In the genomic region with DNA sequence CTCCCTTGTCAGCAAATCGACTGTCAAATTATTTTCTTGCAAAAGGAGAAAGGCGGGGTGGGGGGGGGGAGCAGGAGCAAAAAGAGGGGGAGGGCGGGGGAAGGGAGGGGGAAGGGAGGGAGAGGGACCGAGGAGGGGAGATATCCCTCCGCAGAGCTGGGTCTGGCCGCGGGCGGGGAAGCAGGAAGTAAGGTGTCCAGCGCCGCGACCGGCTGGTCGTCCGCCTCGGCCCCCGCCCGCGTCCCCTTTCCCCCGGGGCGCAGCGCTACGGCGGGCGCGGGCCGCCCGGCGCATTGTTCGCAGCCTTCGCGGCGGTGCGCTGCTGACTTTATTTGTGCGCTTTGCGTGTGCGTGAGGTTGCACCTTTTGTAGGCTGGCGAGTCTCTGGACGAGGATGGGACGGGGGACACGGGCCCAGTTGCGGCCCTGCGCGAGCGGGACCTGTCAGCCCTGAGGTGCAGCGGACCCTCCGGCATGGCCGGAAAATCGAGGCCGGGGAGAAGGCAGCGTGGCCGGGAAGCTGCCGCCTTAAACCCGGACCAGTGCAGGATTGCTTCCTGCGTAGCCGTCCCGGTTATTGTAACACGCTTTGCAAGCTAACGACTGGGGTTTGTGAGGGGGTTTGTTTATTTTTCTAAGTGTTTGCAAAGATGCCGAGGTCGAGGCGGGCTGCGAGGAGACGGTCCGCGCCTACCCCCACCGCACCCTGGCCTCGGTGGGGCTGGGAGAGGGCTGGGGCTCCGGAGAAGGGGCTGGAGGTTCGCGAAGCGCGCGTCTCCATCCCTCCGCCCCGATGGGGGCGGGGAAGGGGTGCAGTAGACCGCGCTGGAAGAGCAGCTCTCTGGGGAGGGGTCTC, we compare ENCODE assay signal across 1 cellular context.
TF ChIP-seq lines count a peak whose summit lies in the region.

No MANE protein-coding gene starts in this region.

TF ChIP-seq in HepG2, 621 proteins besides CTCF, POLR2A, EP300 and RAD21 (continued from another document and continues in another):
- TF ChIP-seq, protein P1, sequence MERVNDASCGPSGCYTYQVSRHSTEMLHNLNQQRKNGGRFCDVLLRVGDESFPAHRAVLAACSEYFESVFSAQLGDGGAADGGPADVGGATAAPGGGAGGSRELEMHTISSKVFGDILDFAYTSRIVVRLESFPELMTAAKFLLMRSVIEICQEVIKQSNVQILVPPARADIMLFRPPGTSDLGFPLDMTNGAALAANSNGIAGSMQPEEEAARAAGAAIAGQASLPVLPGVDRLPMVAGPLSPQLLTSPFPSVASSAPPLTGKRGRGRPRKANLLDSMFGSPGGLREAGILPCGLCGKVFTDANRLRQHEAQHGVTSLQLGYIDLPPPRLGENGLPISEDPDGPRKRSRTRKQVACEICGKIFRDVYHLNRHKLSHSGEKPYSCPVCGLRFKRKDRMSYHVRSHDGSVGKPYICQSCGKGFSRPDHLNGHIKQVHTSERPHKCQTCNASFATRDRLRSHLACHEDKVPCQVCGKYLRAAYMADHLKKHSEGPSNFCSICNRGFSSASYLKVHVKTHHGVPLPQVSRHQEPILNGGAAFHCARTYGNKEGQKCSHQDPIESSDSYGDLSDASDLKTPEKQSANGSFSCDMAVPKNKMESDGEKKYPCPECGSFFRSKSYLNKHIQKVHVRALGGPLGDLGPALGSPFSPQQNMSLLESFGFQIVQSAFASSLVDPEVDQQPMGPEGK (CRISPR knock-in tag; IDR thresholded peaks at IDR 0.05) = 0 out of 2 replicates have a peak, but pooled peaks have one; percentile 20
- no peak for TF ChIP-seq ZNF251 (CRISPR knock-in tag; IDR thresholded peaks at IDR 0.05)
- TF ChIP-seq AGO2 (optimal IDR thresholded peaks at IDR 0.05; ENCODE audit: low read depth, low read length) = no peak
- peak; percentile 12; the same call in 1 of the 2 replicates for TF ChIP-seq GABPB1 (CRISPR knock-in tag; IDR thresholded peaks at IDR 0.05)
- TF ChIP-seq, protein P2, sequence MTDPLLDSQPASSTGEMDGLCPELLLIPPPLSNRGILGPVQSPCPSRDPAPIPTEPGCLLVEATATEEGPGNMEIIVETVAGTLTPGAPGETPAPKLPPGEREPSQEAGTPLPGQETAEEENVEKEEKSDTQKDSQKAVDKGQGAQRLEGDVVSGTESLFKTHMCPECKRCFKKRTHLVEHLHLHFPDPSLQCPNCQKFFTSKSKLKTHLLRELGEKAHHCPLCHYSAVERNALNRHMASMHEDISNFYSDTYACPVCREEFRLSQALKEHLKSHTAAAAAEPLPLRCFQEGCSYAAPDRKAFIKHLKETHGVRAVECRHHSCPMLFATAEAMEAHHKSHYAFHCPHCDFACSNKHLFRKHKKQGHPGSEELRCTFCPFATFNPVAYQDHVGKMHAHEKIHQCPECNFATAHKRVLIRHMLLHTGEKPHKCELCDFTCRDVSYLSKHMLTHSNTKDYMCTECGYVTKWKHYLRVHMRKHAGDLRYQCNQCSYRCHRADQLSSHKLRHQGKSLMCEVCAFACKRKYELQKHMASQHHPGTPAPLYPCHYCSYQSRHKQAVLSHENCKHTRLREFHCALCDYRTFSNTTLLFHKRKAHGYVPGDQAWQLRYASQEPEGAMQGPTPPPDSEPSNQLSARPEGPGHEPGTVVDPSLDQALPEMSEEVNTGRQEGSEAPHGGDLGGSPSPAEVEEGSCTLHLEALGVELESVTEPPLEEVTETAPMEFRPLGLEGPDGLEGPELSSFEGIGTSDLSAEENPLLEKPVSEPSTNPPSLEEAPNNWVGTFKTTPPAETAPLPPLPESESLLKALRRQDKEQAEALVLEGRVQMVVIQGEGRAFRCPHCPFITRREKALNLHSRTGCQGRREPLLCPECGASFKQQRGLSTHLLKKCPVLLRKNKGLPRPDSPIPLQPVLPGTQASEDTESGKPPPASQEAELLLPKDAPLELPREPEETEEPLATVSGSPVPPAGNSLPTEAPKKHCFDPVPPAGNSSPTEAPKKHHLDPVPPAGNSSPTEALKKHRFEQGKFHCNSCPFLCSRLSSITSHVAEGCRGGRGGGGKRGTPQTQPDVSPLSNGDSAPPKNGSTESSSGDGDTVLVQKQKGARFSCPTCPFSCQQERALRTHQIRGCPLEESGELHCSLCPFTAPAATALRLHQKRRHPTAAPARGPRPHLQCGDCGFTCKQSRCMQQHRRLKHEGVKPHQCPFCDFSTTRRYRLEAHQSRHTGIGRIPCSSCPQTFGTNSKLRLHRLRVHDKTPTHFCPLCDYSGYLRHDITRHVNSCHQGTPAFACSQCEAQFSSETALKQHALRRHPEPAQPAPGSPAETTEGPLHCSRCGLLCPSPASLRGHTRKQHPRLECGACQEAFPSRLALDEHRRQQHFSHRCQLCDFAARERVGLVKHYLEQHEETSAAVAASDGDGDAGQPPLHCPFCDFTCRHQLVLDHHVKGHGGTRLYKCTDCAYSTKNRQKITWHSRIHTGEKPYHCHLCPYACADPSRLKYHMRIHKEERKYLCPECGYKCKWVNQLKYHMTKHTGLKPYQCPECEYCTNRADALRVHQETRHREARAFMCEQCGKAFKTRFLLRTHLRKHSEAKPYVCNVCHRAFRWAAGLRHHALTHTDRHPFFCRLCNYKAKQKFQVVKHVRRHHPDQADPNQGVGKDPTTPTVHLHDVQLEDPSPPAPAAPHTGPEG (CRISPR knock-in tag; IDR thresholded peaks at IDR 0.05) = 0 out of 2 replicates have a peak, but pooled peaks have one; percentile 31
- no peak for TF ChIP-seq ZFP36L1 (CRISPR knock-in tag; IDR thresholded peaks at IDR 0.05)
- TF ChIP-seq SP4 (CRISPR knock-in tag; IDR thresholded peaks at IDR 0.05) = 0 out of 2 replicates have a peak, but pooled peaks have one; percentile 51
- no peak for TF ChIP-seq HNF4G (IDR thresholded peaks at IDR 0.05; ENCODE audit: borderline replicate concordance, low read depth, low read length)
- TF ChIP-seq HNF4G (CRISPR knock-in tag; IDR thresholded peaks at IDR 0.05; ENCODE audit: borderline replicate concordance, low read depth) = no peak
- no peak for TF ChIP-seq RORA (CRISPR knock-in tag; IDR thresholded peaks at IDR 0.05)
- no peak for TF ChIP-seq ZNF616 (CRISPR knock-in tag; IDR thresholded peaks at IDR 0.05; ENCODE audit: low read depth)
- TF ChIP-seq ZNF766 (CRISPR knock-in tag; IDR thresholded peaks at IDR 0.05; ENCODE audit: borderline replicate concordance) = 0 out of 2 replicates have a peak, but pooled peaks have one; percentile 30
- TF ChIP-seq, protein P3, sequence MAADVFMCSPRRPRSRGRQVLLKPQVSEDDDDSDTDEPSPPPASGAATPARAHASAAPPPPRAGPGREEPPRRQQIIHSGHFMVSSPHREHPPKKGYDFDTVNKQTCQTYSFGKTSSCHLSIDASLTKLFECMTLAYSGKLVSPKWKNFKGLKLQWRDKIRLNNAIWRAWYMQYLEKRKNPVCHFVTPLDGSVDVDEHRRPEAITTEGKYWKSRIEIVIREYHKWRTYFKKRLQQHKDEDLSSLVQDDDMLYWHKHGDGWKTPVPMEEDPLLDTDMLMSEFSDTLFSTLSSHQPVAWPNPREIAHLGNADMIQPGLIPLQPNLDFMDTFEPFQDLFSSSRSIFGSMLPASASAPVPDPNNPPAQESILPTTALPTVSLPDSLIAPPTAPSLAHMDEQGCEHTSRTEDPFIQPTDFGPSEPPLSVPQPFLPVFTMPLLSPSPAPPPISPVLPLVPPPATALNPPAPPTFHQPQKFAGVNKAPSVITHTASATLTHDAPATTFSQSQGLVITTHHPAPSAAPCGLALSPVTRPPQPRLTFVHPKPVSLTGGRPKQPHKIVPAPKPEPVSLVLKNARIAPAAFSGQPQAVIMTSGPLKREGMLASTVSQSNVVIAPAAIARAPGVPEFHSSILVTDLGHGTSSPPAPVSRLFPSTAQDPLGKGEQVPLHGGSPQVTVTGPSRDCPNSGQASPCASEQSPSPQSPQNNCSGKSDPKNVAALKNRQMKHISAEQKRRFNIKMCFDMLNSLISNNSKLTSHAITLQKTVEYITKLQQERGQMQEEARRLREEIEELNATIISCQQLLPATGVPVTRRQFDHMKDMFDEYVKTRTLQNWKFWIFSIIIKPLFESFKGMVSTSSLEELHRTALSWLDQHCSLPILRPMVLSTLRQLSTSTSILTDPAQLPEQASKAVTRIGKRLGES (CRISPR knock-in tag; IDR thresholded peaks at IDR 0.05; ENCODE audit: borderline replicate concordance) = no peak
- TF ChIP-seq REXO4 (CRISPR knock-in tag; IDR thresholded peaks at IDR 0.05; ENCODE audit: borderline replicate concordance) = no peak
- TF ChIP-seq POLR2G (IDR thresholded peaks at IDR 0.05; ENCODE audit: low read depth, low read length) = no peak
- TF ChIP-seq, protein P4, sequence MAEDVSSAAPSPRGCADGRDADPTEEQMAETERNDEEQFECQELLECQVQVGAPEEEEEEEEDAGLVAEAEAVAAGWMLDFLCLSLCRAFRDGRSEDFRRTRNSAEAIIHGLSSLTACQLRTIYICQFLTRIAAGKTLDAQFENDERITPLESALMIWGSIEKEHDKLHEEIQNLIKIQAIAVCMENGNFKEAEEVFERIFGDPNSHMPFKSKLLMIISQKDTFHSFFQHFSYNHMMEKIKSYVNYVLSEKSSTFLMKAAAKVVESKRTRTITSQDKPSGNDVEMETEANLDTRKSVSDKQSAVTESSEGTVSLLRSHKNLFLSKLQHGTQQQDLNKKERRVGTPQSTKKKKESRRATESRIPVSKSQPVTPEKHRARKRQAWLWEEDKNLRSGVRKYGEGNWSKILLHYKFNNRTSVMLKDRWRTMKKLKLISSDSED (CRISPR knock-in tag; IDR thresholded peaks at IDR 0.05) = no peak
- no peak for TF ChIP-seq HOXA3 (CRISPR knock-in tag; IDR thresholded peaks at IDR 0.05)
- TF ChIP-seq NPAS2 (CRISPR knock-in tag; IDR thresholded peaks at IDR 0.05; ENCODE audit: borderline replicate concordance) = no peak
- no peak for TF ChIP-seq ZFP82 (CRISPR knock-in tag; IDR thresholded peaks at IDR 0.05; ENCODE audit: borderline replicate concordance)
- TF ChIP-seq CENPT (CRISPR knock-in tag; IDR thresholded peaks at IDR 0.05; ENCODE audit: low read depth) = 0 out of 2 replicates have a peak, but pooled peaks have one; percentile 63
- peak; percentile 50 for TF ChIP-seq ZFX (CRISPR knock-in tag; IDR thresholded peaks at IDR 0.05; ENCODE audit: low read depth)
- 0 out of 2 replicates have a peak, but pooled peaks have one; percentile 30 for TF ChIP-seq CAMTA2 (CRISPR knock-in tag; IDR thresholded peaks at IDR 0.05; ENCODE audit: borderline replicate concordance)
- TF ChIP-seq ZNF816 (CRISPR knock-in tag; IDR thresholded peaks at IDR 0.05; ENCODE audit: borderline replicate concordance) = no peak
- TF ChIP-seq ZNF44 (CRISPR knock-in tag; IDR thresholded peaks at IDR 0.05) = no peak
- TF ChIP-seq, protein P5, sequence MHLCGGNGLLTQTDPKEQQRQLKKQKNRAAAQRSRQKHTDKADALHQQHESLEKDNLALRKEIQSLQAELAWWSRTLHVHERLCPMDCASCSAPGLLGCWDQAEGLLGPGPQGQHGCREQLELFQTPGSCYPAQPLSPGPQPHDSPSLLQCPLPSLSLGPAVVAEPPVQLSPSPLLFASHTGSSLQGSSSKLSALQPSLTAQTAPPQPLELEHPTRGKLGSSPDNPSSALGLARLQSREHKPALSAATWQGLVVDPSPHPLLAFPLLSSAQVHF (CRISPR knock-in tag; IDR thresholded peaks at IDR 0.05) = no peak
- TF ChIP-seq ZNF556 (CRISPR knock-in tag; IDR thresholded peaks at IDR 0.05; ENCODE audit: borderline replicate concordance) = no peak; the same call in 1 of the 2 replicates
- no peak for TF ChIP-seq MLLT10 (CRISPR knock-in tag; IDR thresholded peaks at IDR 0.05)
- 0 out of 2 replicates have a peak, but pooled peaks have one; percentile 26 for TF ChIP-seq BORCS8-MEF2B (CRISPR knock-in tag; IDR thresholded peaks at IDR 0.05)
- peak; percentile 61; the same call in 1 of the 2 replicates for TF ChIP-seq KLF15 (CRISPR knock-in tag; IDR thresholded peaks at IDR 0.05; ENCODE audit: borderline replicate concordance)
- no peak; the same call in 1 of the 2 replicates for TF ChIP-seq HDAC6 (IDR thresholded peaks at IDR 0.05; ENCODE audit: low read depth, low read length)
- no peak for TF ChIP-seq CBX2 (IDR thresholded peaks at IDR 0.05; ENCODE audit: low read depth, low read length)
- no peak for TF ChIP-seq CBX2 (CRISPR knock-in tag; IDR thresholded peaks at IDR 0.05; ENCODE audit: low read depth)
- TF ChIP-seq MED13 (CRISPR knock-in tag; IDR thresholded peaks at IDR 0.05) = no peak
- TF ChIP-seq CEBPG (CRISPR knock-in tag; IDR thresholded peaks at IDR 0.05) = no peak
- TF ChIP-seq KDM5A (IDR thresholded peaks at IDR 0.05; ENCODE audit: borderline replicate concordance, low read length) = no peak
- TF ChIP-seq CBX5 (CRISPR knock-in tag; IDR thresholded peaks at IDR 0.05; ENCODE audit: borderline replicate concordance) = no peak
- no peak for TF ChIP-seq TBP (CRISPR knock-in tag; IDR thresholded peaks at IDR 0.05)
- TF ChIP-seq MAFG (CRISPR knock-in tag; IDR thresholded peaks at IDR 0.05) = no peak
- TF ChIP-seq, protein P6, sequence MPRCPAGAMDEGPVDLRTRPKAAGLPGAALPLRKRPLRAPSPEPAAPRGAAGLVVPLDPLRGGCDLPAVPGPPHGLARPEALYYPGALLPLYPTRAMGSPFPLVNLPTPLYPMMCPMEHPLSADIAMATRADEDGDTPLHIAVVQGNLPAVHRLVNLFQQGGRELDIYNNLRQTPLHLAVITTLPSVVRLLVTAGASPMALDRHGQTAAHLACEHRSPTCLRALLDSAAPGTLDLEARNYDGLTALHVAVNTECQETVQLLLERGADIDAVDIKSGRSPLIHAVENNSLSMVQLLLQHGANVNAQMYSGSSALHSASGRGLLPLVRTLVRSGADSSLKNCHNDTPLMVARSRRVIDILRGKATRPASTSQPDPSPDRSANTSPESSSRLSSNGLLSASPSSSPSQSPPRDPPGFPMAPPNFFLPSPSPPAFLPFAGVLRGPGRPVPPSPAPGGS (CRISPR knock-in tag; IDR thresholded peaks at IDR 0.05) = no peak
- no peak for TF ChIP-seq ZNF724P (CRISPR knock-in tag; IDR thresholded peaks at IDR 0.05; ENCODE audit: borderline replicate concordance)
- TF ChIP-seq ZNF788 (CRISPR knock-in tag; IDR thresholded peaks at IDR 0.05; ENCODE audit: borderline replicate concordance) = no peak
- 0 out of 2 replicates have a peak, but pooled peaks have one; percentile 18 for TF ChIP-seq PHF21A (CRISPR knock-in tag; IDR thresholded peaks at IDR 0.05)
- no peak for TF ChIP-seq ZFP41 (CRISPR knock-in tag; IDR thresholded peaks at IDR 0.05; ENCODE audit: borderline replicate concordance)
- TF ChIP-seq ATAD3A (CRISPR knock-in tag; IDR thresholded peaks at IDR 0.05) = no peak
- TF ChIP-seq ZNF205 (CRISPR knock-in tag; IDR thresholded peaks at IDR 0.05) = no peak
- TF ChIP-seq AKAP8 (CRISPR knock-in tag; IDR thresholded peaks at IDR 0.05) = no peak
- TF ChIP-seq ZNF335 (CRISPR knock-in tag; IDR thresholded peaks at IDR 0.05) = no peak
- TF ChIP-seq, protein P7, sequence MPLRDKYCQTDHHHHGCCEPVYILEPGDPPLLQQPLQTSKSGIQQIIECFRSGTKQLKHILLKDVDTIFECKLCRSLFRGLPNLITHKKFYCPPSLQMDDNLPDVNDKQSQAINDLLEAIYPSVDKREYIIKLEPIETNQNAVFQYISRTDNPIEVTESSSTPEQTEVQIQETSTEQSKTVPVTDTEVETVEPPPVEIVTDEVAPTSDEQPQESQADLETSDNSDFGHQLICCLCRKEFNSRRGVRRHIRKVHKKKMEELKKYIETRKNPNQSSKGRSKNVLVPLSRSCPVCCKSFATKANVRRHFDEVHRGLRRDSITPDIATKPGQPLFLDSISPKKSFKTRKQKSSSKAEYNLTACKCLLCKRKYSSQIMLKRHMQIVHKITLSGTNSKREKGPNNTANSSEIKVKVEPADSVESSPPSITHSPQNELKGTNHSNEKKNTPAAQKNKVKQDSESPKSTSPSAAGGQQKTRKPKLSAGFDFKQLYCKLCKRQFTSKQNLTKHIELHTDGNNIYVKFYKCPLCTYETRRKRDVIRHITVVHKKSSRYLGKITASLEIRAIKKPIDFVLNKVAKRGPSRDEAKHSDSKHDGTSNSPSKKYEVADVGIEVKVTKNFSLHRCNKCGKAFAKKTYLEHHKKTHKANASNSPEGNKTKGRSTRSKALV (CRISPR knock-in tag; IDR thresholded peaks at IDR 0.05) = peak; percentile 93
- TF ChIP-seq GABPA (IDR thresholded peaks at IDR 0.05; ENCODE audit: low read depth, low read length) = no peak
- no peak for TF ChIP-seq GABPA (CRISPR knock-in tag; IDR thresholded peaks at IDR 0.05; ENCODE audit: low read depth)
- TF ChIP-seq RFXANK (CRISPR knock-in tag; IDR thresholded peaks at IDR 0.05) = no peak
